Comparison of ENCODE assay signal across 2 cellular contexts in the genomic region with DNA sequence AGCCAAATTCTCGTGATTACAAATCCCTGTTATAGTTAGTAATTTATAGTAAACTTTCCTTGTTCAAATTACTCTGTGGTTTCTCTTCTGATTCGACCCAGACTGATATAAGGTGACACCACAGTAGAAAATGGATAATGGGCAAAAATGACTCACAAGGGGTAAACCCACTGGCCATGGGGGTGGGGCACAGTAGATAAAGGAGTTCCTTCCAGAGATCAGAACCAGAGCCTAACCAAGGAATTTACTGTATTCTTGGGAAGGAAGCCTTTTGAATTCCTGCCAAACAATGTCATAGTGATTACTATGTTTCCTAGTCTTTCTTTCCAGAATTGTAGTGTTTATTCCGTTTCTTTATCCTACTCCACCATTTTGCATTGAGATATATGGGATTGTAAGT.
TF ChIP-seq lines count a peak whose summit lies in the region.

No MANE protein-coding gene starts in this region.

TF ChIP-seq in GM12878, 131 proteins besides CTCF, POLR2A, EP300 and RAD21:
- TF ChIP-seq, protein P1, sequence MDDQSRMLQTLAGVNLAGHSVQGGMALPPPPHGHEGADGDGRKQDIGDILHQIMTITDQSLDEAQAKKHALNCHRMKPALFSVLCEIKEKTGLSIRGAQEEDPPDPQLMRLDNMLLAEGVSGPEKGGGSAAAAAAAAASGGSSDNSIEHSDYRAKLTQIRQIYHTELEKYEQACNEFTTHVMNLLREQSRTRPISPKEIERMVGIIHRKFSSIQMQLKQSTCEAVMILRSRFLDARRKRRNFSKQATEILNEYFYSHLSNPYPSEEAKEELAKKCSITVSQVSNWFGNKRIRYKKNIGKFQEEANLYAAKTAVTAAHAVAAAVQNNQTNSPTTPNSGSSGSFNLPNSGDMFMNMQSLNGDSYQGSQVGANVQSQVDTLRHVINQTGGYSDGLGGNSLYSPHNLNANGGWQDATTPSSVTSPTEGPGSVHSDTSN (IDR thresholded peaks at IDR 0.05; ENCODE audit: insufficient replicate concordance, low read depth, low read length): no peak
- peak; percentile 25; the same call in 1 of the 2 replicates for TF ChIP-seq RUNX3 (IDR thresholded peaks at IDR 0.05; ENCODE audit: low read length)
TF ChIP-seq in GM12878: peak in this region for 1.

TF ChIP-seq in HepG2, 621 proteins besides CTCF, POLR2A, EP300 and RAD21:
- TF ChIP-seq FLYWCH1 (CRISPR knock-in tag; IDR thresholded peaks at IDR 0.05) (no peak), HNF4A (CRISPR knock-in tag; IDR thresholded peaks at IDR 0.05) (no peak), SMAD3 (CRISPR knock-in tag; IDR thresholded peaks at IDR 0.05) (no peak), NFE2 (CRISPR knock-in tag; IDR thresholded peaks at IDR 0.05) (no peak), ZNF788 (CRISPR knock-in tag; IDR thresholded peaks at IDR 0.05; ENCODE audit: borderline replicate concordance) (no peak)
- TF ChIP-seq, protein P2, sequence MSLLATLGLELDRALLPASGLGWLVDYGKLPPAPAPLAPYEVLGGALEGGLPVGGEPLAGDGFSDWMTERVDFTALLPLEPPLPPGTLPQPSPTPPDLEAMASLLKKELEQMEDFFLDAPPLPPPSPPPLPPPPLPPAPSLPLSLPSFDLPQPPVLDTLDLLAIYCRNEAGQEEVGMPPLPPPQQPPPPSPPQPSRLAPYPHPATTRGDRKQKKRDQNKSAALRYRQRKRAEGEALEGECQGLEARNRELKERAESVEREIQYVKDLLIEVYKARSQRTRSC (CRISPR knock-in tag; IDR thresholded peaks at IDR 0.05; ENCODE audit: low read depth): no peak
- TF ChIP-seq, protein P3, sequence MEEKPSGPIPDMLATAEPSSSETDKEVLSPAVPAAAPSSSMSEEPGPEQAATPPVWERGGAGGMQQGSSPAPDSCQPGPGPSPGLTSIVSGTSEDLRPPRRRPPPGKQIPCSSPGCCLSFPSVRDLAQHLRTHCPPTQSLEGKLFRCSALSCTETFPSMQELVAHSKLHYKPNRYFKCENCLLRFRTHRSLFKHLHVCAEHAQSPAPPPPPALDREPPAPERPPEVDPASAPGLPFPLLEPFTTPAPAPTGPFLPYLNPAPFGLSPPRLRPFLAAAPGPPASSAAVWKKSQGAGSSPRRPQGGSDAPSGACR (CRISPR knock-in tag; IDR thresholded peaks at IDR 0.05): no peak
